In the genomic region with DNA sequence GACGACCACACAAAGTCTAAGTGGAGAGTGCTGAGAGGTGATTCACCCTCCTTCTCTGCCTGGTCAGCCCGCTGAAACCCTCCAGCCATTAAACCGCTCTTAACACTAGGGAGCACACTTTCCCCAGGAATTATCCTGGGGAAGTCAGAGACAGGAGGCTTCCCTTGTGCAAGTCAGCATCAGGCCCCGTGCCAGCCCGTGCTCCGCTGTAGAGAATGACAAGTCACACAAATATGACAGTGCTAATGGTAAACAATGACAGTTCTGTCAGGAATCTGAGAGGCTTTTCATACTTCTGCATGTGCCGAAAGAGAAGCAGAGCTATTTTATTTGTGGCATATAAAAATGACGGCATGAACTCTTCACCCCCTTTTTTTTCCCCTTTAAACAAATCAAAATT, we compare ENCODE assay signal across 9 cellular contexts.
DNase-seq lines count a peak whose midpoint lies in the region; ATAC-seq and TF ChIP-seq lines count a peak whose summit lies in the region.
"Had no signal": no experiment of that assay in that cellular context is flagged by ENCODE, and none has a peak within 500 bp of the region (broad histone marks: within the 10 kb centered on the region; RNA-seq: fewer than 3 reads in every experiment).

No MANE protein-coding gene starts in this region.

- no peak overlapping the region for H3K27ac Mint-ChIP-seq in activated CD8-positive, alpha-beta memory T cell treated with anti-CD3 and anti-CD28 coated beads, Interleukin-2, amount 10 ng/mL, durations not matched to agents 7 days and 5 days
- H3K27ac Mint-ChIP-seq: activated naive CD4-positive, alpha-beta T cell treated with anti-CD3 and anti-CD28 coated beads, Interleukin-2, amount 50 U/mL, for 24 hours had no signal

- no peak for TF ChIP-seq POLR2A in esophagus muscularis mucosa (IDR thresholded peaks at IDR 0.05; ENCODE audit: low read depth)

- TF ChIP-seq EP300 in esophagus muscularis mucosa (IDR thresholded peaks at IDR 0.05), result no peak

- no peaks in the 10 kb centered on the region for H3K36me3 Mint-ChIP-seq in activated CD8-positive, alpha-beta memory T cell treated with anti-CD3 and anti-CD28 coated beads, Interleukin-2, amount 10 ng/mL, durations not matched to agents 7 days and 5 days
- H3K36me3 Mint-ChIP-seq: activated naive CD4-positive, alpha-beta T cell treated with anti-CD3 and anti-CD28 coated beads, Interleukin-2, amount 50 U/mL, for 24 hours had no signal

- H3K4me3 ChIP-seq in esophagus muscularis mucosa (no peak overlapping the region), mesodermal cell (ENCODE audit: extremely low read depth, insufficient read depth, low read length, poor library complexity, severe bottlenecking) (no peak overlapping the region)

- peak; percentile 34 to 52 (median 35) for TF ChIP-seq CTCF in esophagus muscularis mucosa (IDR thresholded peaks at IDR 0.05)

- CTCF ChIA-PET in activated CD8-positive, alpha-beta memory T cell treated with anti-CD3 and anti-CD28 coated beads, Interleukin-2, amount 10 ng/mL, durations not matched to agents 7 days and 5 days (lab: Charles Lee), result no interaction called here

- H3K4me1 ChIP-seq in esophagus muscularis mucosa (peaks cover 0 to 8% (median 5%) of the 10 kb centered on the region in 4 donors), mesodermal cell (ENCODE audit: control insufficient read depth, insufficient read depth, low read length, poor library complexity, severe bottlenecking) (no peaks in the 10 kb centered on the region)

- H3K27ac ChIP-seq in esophagus muscularis mucosa (replicated peaks in 1 of 4), result no peak overlapping the region
- H3K27ac ChIP-seq in mesodermal cell (ENCODE audit: low read depth, low read length, severe bottlenecking), result peak overlapping the region; percentile 25

- no peak overlapping the region for H3K4me3 Mint-ChIP-seq in activated CD8-positive, alpha-beta memory T cell treated with anti-CD3 and anti-CD28 coated beads, Interleukin-2, amount 10 ng/mL, durations not matched to agents 7 days and 5 days
- H3K4me3 Mint-ChIP-seq: activated naive CD4-positive, alpha-beta T cell treated with anti-CD3 and anti-CD28 coated beads, Interleukin-2, amount 50 U/mL, for 24 hours had no signal

- WGBS in esophagus muscularis mucosa, result 5% methylated on average over 7 of the region's 8 CpGs
- 0 to 7% methylated on average over 3 of the region's 8 CpGs for WGBS in mesodermal cell (ENCODE audit: insufficient coverage in 2 of 2), 2 experiments

- H3K27me3 Mint-ChIP-seq in activated CD8-positive, alpha-beta memory T cell treated with anti-CD3 and anti-CD28 coated beads, Interleukin-2, amount 10 ng/mL, durations not matched to agents 7 days and 5 days, result no peaks in the 10 kb centered on the region
- H3K27me3 Mint-ChIP-seq: activated naive CD4-positive, alpha-beta T cell treated with anti-CD3 and anti-CD28 coated beads, Interleukin-2, amount 50 U/mL, for 24 hours had no signal

- no peaks in the 10 kb centered on the region for H3K9me3 ChIP-seq in esophagus muscularis mucosa
- no peaks in the 10 kb centered on the region for H3K9me3 ChIP-seq in mesodermal cell (ENCODE audit: control insufficient read depth, low read length)

- no peaks in the 10 kb centered on the region for H3K27me3 ChIP-seq in esophagus muscularis mucosa

- H3K4me1 Mint-ChIP-seq in activated CD8-positive, alpha-beta memory T cell treated with anti-CD3 and anti-CD28 coated beads, Interleukin-2, amount 10 ng/mL, durations not matched to agents 7 days and 5 days, result no peaks in the 10 kb centered on the region
- H3K4me1 Mint-ChIP-seq: activated naive CD4-positive, alpha-beta T cell treated with anti-CD3 and anti-CD28 coated beads, Interleukin-2, amount 50 U/mL, for 24 hours had no signal

- intact Hi-C loops in esophagus muscularis mucosa (cut with DNase I), result no loop called here

- peaks cover 2% of the 10 kb centered on the region for H3K9me3 Mint-ChIP-seq in activated CD8-positive, alpha-beta memory T cell treated with anti-CD3 and anti-CD28 coated beads, Interleukin-2, amount 10 ng/mL, durations not matched to agents 7 days and 5 days (ENCODE audit: low read depth)

- ATAC-seq in GM21367 (IDR thresholded peaks at IDR 0.05; ENCODE audit: unreplicated experiment) (no peak), GM18867 (IDR thresholded peaks at IDR 0.05; ENCODE audit: unreplicated experiment) (no peak)
- no peak for ATAC-seq in activated CD8-positive, alpha-beta memory T cell treated with anti-CD3 and anti-CD28 coated beads, Interleukin-2, amount 10 ng/mL, durations not matched to agents 7 days and 5 days

- DNase-seq in AG20443 (ENCODE audit: low spot score) (peak; percentile 84), HuH-7.5 (ENCODE audit: low spot score) (peak; percentile 1), RPMI8226 (peak; percentile 89), esophagus muscularis mucosa (ENCODE audit: extremely low spot score) (no peak)
- DNase-seq in activated CD8-positive, alpha-beta memory T cell treated with anti-CD3 and anti-CD28 coated beads, Interleukin-2, amount 10 ng/mL, durations not matched to agents 7 days and 5 days, result no peak

- no peaks in the 10 kb centered on the region for H3K36me3 ChIP-seq in esophagus muscularis mucosa
- no peaks in the 10 kb centered on the region for H3K36me3 ChIP-seq in mesodermal cell (ENCODE audit: control insufficient read depth, insufficient read depth, low read length)

Comparison
In these comparisons a context has a peak if more than half of its experiments do, and no peak if none do; other contexts are left out.
1. DNase-seq: peak in AG20443 (single experiment), HuH-7.5 (single experiment) and RPMI8226 (single experiment); none in esophagus muscularis mucosa (single experiment) and activated CD8-positive, alpha-beta memory T cell treated with anti-CD3 and anti-CD28 coated beads, Interleukin-2, amount 10 ng/mL, durations not matched to agents 7 days and 5 days (single experiment).